ENCODE assay signal across 1 cellular context in the genomic region with DNA sequence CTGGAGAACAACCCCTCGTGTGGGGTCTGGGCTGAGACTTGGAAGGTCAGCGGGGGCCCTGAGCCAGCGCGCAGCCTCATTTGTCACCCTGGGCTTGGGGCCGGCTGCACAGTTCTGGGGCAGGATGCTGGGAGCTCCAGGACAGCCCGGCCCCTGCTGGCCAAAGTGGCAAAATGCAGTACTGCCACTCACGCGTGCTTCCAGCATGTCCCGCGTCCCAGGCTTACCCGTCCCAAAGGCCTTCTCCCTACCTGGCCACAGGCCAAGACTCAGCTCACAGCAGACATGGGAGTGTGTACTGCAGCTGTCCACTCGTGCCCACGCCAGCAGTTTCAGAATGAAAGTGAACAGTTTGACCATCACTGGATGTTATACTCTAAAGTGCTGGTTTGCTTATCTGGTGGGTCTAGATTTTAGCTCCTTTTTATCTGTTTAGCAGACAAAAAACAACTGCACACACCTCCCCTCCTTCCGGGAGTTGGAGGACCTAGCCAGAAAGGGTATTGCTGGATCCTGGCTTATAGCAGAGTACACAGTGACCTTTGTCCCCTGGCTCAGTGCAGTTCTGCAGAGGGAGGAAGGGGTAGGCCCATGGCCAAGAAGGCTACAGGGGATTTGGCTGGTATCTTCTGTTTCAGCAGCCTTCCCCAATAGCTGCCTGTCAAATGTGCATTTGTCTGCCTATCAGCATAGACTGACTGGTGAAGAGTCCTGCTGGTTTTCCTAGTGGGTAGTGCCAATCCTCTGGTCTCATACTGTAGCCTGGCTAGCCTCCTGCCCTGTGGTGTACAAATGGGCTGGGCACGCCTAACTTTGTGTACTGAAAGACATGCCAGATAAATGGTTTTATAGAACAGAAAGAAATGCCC.
TF ChIP-seq lines count a peak whose summit lies in the region.

No MANE protein-coding gene starts in this region.

TF ChIP-seq in SK-N-SH treated with all-trans-retinoic acid at 6 μM for 48 hours, 23 proteins besides CTCF, POLR2A, EP300 and RAD21 (continued from another document):
- TF ChIP-seq, protein P1, sequence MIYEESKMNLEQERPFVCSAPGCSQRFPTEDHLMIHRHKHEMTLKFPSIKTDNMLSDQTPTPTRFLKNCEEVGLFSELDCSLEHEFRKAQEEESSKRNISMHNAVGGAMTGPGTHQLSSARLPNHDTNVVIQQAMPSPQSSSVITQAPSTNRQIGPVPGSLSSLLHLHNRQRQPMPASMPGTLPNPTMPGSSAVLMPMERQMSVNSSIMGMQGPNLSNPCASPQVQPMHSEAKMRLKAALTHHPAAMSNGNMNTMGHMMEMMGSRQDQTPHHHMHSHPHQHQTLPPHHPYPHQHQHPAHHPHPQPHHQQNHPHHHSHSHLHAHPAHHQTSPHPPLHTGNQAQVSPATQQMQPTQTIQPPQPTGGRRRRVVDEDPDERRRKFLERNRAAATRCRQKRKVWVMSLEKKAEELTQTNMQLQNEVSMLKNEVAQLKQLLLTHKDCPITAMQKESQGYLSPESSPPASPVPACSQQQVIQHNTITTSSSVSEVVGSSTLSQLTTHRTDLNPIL (CRISPR knock-in tag; IDR thresholded peaks at IDR 0.05; ENCODE audit: low read depth): no peak
